In the genomic region with DNA sequence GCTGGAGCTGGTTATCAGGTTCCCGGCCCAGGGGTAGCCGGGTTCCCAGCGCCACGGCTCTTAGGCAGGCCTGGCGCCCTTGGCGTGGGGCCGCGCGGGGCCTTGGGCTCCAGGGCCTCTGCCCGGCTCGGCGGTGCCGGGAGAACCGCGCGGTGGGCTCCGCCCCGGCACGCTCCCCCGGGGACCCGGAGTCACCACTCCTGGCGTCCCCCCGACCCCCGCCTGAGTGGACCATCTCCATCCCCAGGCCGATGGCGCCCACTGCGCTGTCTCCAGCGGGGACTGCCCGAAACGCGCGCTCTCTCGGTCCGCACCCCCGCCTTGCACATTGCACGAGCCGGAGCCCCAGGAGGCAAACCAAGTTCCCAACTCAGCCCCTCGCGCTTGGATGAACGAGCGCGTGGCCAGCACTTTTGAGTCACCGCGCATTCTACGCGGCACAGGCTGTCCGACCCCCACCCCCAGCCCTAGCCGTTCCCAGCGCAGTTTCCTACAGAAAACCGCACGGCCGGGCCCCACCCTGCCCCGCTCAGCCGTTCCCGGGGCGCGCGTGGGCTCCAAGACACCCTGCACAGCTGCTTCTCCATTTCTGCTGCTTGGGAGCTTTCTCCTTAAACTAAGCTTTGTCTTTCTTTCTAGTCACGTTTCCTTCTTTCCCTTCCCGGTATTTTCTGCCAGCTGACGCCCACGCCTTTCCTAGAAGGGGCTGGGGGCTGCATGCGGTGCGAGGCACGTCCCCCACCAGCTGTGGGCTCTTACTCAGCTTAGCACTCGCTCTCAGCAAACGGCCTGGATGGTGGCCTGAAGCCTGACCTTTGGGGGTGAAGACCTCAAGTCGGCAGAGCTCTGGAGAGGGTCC, we compare ENCODE assay signal across 7 cellular contexts. TPM values are rescaled to one million over a fixed set of nuclear protein-coding genes. Genes with fewer than 3 reads are reported as not detected.
A peak's percentile ranks its signal among the peaks of the same experiment; 100 is the strongest.
DNase-seq lines count a peak whose midpoint lies in the region; ATAC-seq and TF ChIP-seq lines count a peak whose summit lies in the region.

No MANE protein-coding gene starts in this region.

- peak; percentile 28 for DNase-seq in HFFc6
- peak; percentile 56 for DNase-seq in NCI-H2227 treated with DMSO at 0.1 percent for 48 hours (lab: John Stamatoyannopoulos, UW)
- DNase-seq in activated naive CD4-positive, alpha-beta T cell (lab: John Stamatoyannopoulos, UW), result peak in 3 of 4 experiments; percentile 13 to 44 (median 17)
- DNase-seq in left cardiac atrium, result peak; percentile 63
- peak; percentile 48 for DNase-seq in renal cortical epithelial cell (ENCODE audit: low read depth)
- DNase-seq in globus pallidus (ENCODE audit: low spot score), result no peak

- TF ChIP-seq CTCF in HFFc6 (IDR thresholded peaks at IDR 0.05), result no peak

- H3K27ac Mint-ChIP-seq in HFFc6, result peak overlapping the region; percentile 82

- 0 out of 2 replicates have a peak, but pooled peaks cover 3% of the 10 kb centered on the region for H3K36me3 Mint-ChIP-seq in HFFc6 (ENCODE audit: low read depth)

- no peaks in the 10 kb centered on the region; the same call in 1 of the 2 replicates for H3K27me3 Mint-ChIP-seq in HFFc6 (ENCODE audit: insufficient read depth)

- H3K4me1 Mint-ChIP-seq in HFFc6 (ENCODE audit: low read depth), result peaks cover 24% of the 10 kb centered on the region

- ATAC-seq in GM18498 (IDR thresholded peaks at IDR 0.05; ENCODE audit: unreplicated experiment) (peak; percentile 31), left cardiac atrium (peak; percentile 44 to 46)

- intact Hi-C loops in left cardiac atrium (cut with DNase I), result no loop called here

- H3K4me3 Mint-ChIP-seq in HFFc6, result peak overlapping the region; percentile 85

- H3K9me3 Mint-ChIP-seq in HFFc6, result no peaks in the 10 kb centered on the region

RNA-seq across cellular contexts. Expression of gene CHID1, which starts 0.7 kb away (rescaled TPM):
- 100 to 1,000 TPM; 116 to 145 (median 133) TPM for total RNA-seq in HFFc6 (2021; fragmentation: NEBNext Ultra II Directional; extraction: Animal tissue kit (Norgen Biotek cat#: 25700))
- total RNA-seq in left cardiac atrium, result 10 to 100 TPM; 58.7 to 64.6 TPM
- 35.3 and 83.9 TPM in 2 replicates for total RNA-seq in renal cortical epithelial cell

RNA-seq across cellular contexts. Expression of gene AP2A2, which starts 14.4 kb away (rescaled TPM):
- total RNA-seq in HFFc6 (2021; fragmentation: NEBNext Ultra II Directional; extraction: Animal tissue kit (Norgen Biotek cat#: 25700)), result 10 to 100 TPM; 65.4 to 73.4 (median 70.9) TPM
- total RNA-seq in left cardiac atrium (10 to 100 TPM; 58.1 to 58.6 TPM), renal cortical epithelial cell (20.1 and 97.3 TPM in 2 replicates)
